8 cellular contexts compared by ENCODE assay signal in genomic region chr17:41329279-41329925, GRCh38. TPM values are rescaled to one million over a fixed set of nuclear protein-coding genes. Genes with fewer than 3 reads are reported as not detected.
DNase-seq lines count a peak whose midpoint lies in the region; ATAC-seq, FAIRE-seq and TF ChIP-seq lines count a peak whose summit lies in the region.

No MANE protein-coding gene starts in this region.

- no peaks in the 10 kb centered on the region for H3K4me1 Mint-ChIP-seq in activated T-helper 2 cell treated with anti-CD3 and anti-CD28 coated beads, Interferon-gamma antibody, Interleukin-2, Interleukin-4, amounts not matched to agents 10 μg/mL and 5 μg/mL and 100 μg/mL, durations not matched to agents 14 hours and 24 hours and 36 hours (ENCODE audit: low read depth)

- H3K27ac ChIP-seq in effector memory CD4-positive, alpha-beta T cell (ENCODE audit: insufficient read depth, low read length, poor library complexity, severe bottlenecking): no peak overlapping the region

- H3K4me3 Mint-ChIP-seq in activated T-helper 2 cell treated with anti-CD3 and anti-CD28 coated beads, Interferon-gamma antibody, Interleukin-2, Interleukin-4, amounts not matched to agents 10 μg/mL and 5 μg/mL and 100 μg/mL, durations not matched to agents 14 hours and 24 hours and 36 hours (ENCODE audit: low read depth): no peak overlapping the region

- no peak for FAIRE-seq in RCC 7860 (lab: Jason Lieb, UNC)

- CTCF ChIA-PET in HEK293T (lab: Yijun Ruan, JAX): interaction anchor here (0.6 kb wide), 1 partner anchor 8 kb away, joined by 5 read pairs; no protein-coding TSS in a partner anchor

- DNase-seq in Caki2 (ENCODE audit: low read depth) (peak; percentile 54), HEK293T (ENCODE audit: extremely low spot score) (peak; percentile 31), RCC 7860 (ENCODE audit: low spot score) (peak; percentile 39), ecto neural progenitor cell (ENCODE audit: low spot score) (peak; percentile 83), mucosa of gallbladder (ENCODE audit: low spot score) (peak; percentile 50)
- no peak for DNase-seq in activated T-helper 2 cell treated with anti-CD3 and anti-CD28 coated beads, Interferon-gamma antibody, Interleukin-2, Interleukin-4, amounts not matched to agents 10 μg/mL and 5 μg/mL and 100 μg/mL, durations not matched to agents 14 hours and 24 hours and 36 hours (ENCODE audit: low spot score)
- DNase-seq in effector memory CD4-positive, alpha-beta T cell: no peak

- no peak overlapping the region for H3K4me3 ChIP-seq in effector memory CD4-positive, alpha-beta T cell (ENCODE audit: insufficient read depth, low read depth, low read length, poor library complexity, severe bottlenecking)

- H3K36me3 ChIP-seq in effector memory CD4-positive, alpha-beta T cell (ENCODE audit: control insufficient read depth, insufficient read depth, low read length): no peaks in the 10 kb centered on the region

- no peaks in the 10 kb centered on the region for H3K9me3 ChIP-seq in effector memory CD4-positive, alpha-beta T cell (ENCODE audit: control insufficient read depth, low read length)

- H3K9me3 Mint-ChIP-seq in activated T-helper 2 cell treated with anti-CD3 and anti-CD28 coated beads, Interferon-gamma antibody, Interleukin-2, Interleukin-4, amounts not matched to agents 10 μg/mL and 5 μg/mL and 100 μg/mL, durations not matched to agents 14 hours and 24 hours and 36 hours: no peaks in the 10 kb centered on the region

- H3K27ac Mint-ChIP-seq in activated T-helper 2 cell treated with anti-CD3 and anti-CD28 coated beads, Interferon-gamma antibody, Interleukin-2, Interleukin-4, amounts not matched to agents 10 μg/mL and 5 μg/mL and 100 μg/mL, durations not matched to agents 14 hours and 24 hours and 36 hours: no peak overlapping the region

- intact Hi-C loops in activated T-helper 2 cell treated with anti-CD3 and anti-CD28 coated beads, Interferon-gamma antibody, Interleukin-2, Interleukin-4, amounts not matched to agents 10 μg/mL and 5 μg/mL and 100 μg/mL, durations not matched to agents 14 hours and 24 hours and 36 hours (cut with micrococcal nuclease): no loop called here

- H3K36me3 Mint-ChIP-seq in activated T-helper 2 cell treated with anti-CD3 and anti-CD28 coated beads, Interferon-gamma antibody, Interleukin-2, Interleukin-4, amounts not matched to agents 10 μg/mL and 5 μg/mL and 100 μg/mL, durations not matched to agents 14 hours and 24 hours and 36 hours (ENCODE audit: low read depth): no peaks in the 10 kb centered on the region

- no peak for ATAC-seq in GM21526 (IDR thresholded peaks at IDR 0.05; ENCODE audit: low FRiP score, unreplicated experiment)

- no peaks in the 10 kb centered on the region for H3K27me3 ChIP-seq in effector memory CD4-positive, alpha-beta T cell (replicated peaks; ENCODE audit: control insufficient read depth, insufficient read depth, low read length, poor library complexity, severe bottlenecking)

- POLR2A ChIA-PET in HEK293T (lab: Yijun Ruan, JAX): interaction anchor here (1.4 kb wide), 1 partner anchor 511 kb away, joined by 3 read pairs; no protein-coding TSS in a partner anchor

- in situ Hi-C loops in Caki2 (cut with HindIII; ENCODE audit: low pct_unique_long_range_greater_than_20kb, low sequenced_read_pairs): no loop called here

- H3K4me1 ChIP-seq in effector memory CD4-positive, alpha-beta T cell (ENCODE audit: control insufficient read depth, insufficient read depth, low read length, poor library complexity, severe bottlenecking): peaks cover 31% of the 10 kb centered on the region

- H3K27me3 Mint-ChIP-seq in activated T-helper 2 cell treated with anti-CD3 and anti-CD28 coated beads, Interferon-gamma antibody, Interleukin-2, Interleukin-4, amounts not matched to agents 10 μg/mL and 5 μg/mL and 100 μg/mL, durations not matched to agents 14 hours and 24 hours and 36 hours (ENCODE audit: low read depth): peaks cover 2% of the 10 kb centered on the region

TF ChIP-seq in HEK293T, 16 proteins besides CTCF, POLR2A, EP300 and RAD21:
- TF ChIP-seq TARDBP (IDR thresholded peaks at IDR 0.05): no peak
- TF ChIP-seq SUZ12 (IDR thresholded peaks at IDR 0.05): no peak
- TF ChIP-seq LEF1 (IDR thresholded peaks at IDR 0.05; ENCODE audit: borderline replicate concordance): no peak
- TF ChIP-seq HDGF (IDR thresholded peaks at IDR 0.05; ENCODE audit: borderline replicate concordance): no peak
- TF ChIP-seq BHLHE40 (IDR thresholded peaks at IDR 0.05; ENCODE audit: borderline replicate concordance): no peak

RNA-seq across cellular contexts. Expression of gene KRTAP17-1, which starts 13.9 kb away (rescaled TPM):
- not detected in 2 replicates for total RNA-seq in Caki2 (2014; rRNA removed; shearing (Covaris generic); ENCODE audit: low replicate concordance)
- total RNA-seq in mucosa of gallbladder: not detected
- total RNA-seq in activated T-helper 2 cell treated with anti-CD3 and anti-CD28 coated beads, Interferon-gamma antibody, Interleukin-2, Interleukin-4, amounts not matched to agents 10 μg/mL and 5 μg/mL and 100 μg/mL, durations not matched to agents 14 hours and 24 hours and 36 hours: not detected in 2 replicates

RNA-seq across cellular contexts. Expression of gene KRTAP16-1, which starts 20.3 kb away (rescaled TPM):
- not detected in 2 replicates for total RNA-seq in Caki2 (2014; rRNA removed; shearing (Covaris generic); ENCODE audit: low replicate concordance)
- not detected for total RNA-seq in mucosa of gallbladder
- total RNA-seq in activated T-helper 2 cell treated with anti-CD3 and anti-CD28 coated beads, Interferon-gamma antibody, Interleukin-2, Interleukin-4, amounts not matched to agents 10 μg/mL and 5 μg/mL and 100 μg/mL, durations not matched to agents 14 hours and 24 hours and 36 hours: not detected in 2 replicates

RNA-seq across cellular contexts. Expression of gene KRT33A, which starts 21.2 kb away (rescaled TPM):
- not detected in 2 replicates for total RNA-seq in Caki2 (2014; rRNA removed; shearing (Covaris generic); ENCODE audit: low replicate concordance)
- total RNA-seq in mucosa of gallbladder: not detected
- not detected in 2 replicates for total RNA-seq in activated T-helper 2 cell treated with anti-CD3 and anti-CD28 coated beads, Interferon-gamma antibody, Interleukin-2, Interleukin-4, amounts not matched to agents 10 μg/mL and 5 μg/mL and 100 μg/mL, durations not matched to agents 14 hours and 24 hours and 36 hours

RNA-seq across cellular contexts. Expression of gene KRTAP29-1, which starts 26.8 kb away (rescaled TPM):
- not detected in 2 replicates for total RNA-seq in Caki2 (2014; rRNA removed; shearing (Covaris generic); ENCODE audit: low replicate concordance)
- total RNA-seq in mucosa of gallbladder: not detected
- total RNA-seq in activated T-helper 2 cell treated with anti-CD3 and anti-CD28 coated beads, Interferon-gamma antibody, Interleukin-2, Interleukin-4, amounts not matched to agents 10 μg/mL and 5 μg/mL and 100 μg/mL, durations not matched to agents 14 hours and 24 hours and 36 hours: not detected in 2 replicates

RNA-seq across cellular contexts. Expression of gene KRT33B, which starts 40.2 kb away (rescaled TPM):
- not detected in 2 replicates for total RNA-seq in Caki2 (2014; rRNA removed; shearing (Covaris generic); ENCODE audit: low replicate concordance)
- not detected for total RNA-seq in mucosa of gallbladder
- total RNA-seq in activated T-helper 2 cell treated with anti-CD3 and anti-CD28 coated beads, Interferon-gamma antibody, Interleukin-2, Interleukin-4, amounts not matched to agents 10 μg/mL and 5 μg/mL and 100 μg/mL, durations not matched to agents 14 hours and 24 hours and 36 hours: not detected in 2 replicates

Comparison
In these comparisons a context has a peak if more than half of its experiments do, and no peak if none do; other contexts are left out.
1. DNase-seq: peak in Caki2 (single experiment), HEK293T (single experiment), RCC 7860 (single experiment), ecto neural progenitor cell (single experiment) and mucosa of gallbladder (single experiment); none in activated T-helper 2 cell treated with anti-CD3 and anti-CD28 coated beads, Interferon-gamma antibody, Interleukin-2, Interleukin-4, amounts not matched to agents 10 μg/mL and 5 μg/mL and 100 μg/mL, durations not matched to agents 14 hours and 24 hours and 36 hours (single experiment) and effector memory CD4-positive, alpha-beta T cell (0 of 3).